Comparison of ENCODE assay signal across 21 cellular contexts in genomic region chr2:119914266-119914665, GRCh38.
DNase-seq lines count a peak whose midpoint lies in the region; ATAC-seq and TF ChIP-seq lines count a peak whose summit lies in the region.
"Had no signal": no experiment of that assay in that cellular context is flagged by ENCODE, and none has a peak within 500 bp of the region (broad histone marks: within the 10 kb centered on the region; RNA-seq: fewer than 3 reads in every experiment).

No MANE protein-coding gene starts in this region.

- H3K27me3 Mint-ChIP-seq in endodermal cell (ENCODE audit: insufficient read depth) (no peaks in the 10 kb centered on the region), nephron progenitor cell (ENCODE audit: low read depth, poor library complexity) (no peaks in the 10 kb centered on the region)
- H3K27me3 Mint-ChIP-seq: CD8-positive, alpha-beta memory T cell had no signal

- DNase-seq in AG08396 (ENCODE audit: low spot score) (peak; percentile 4), M059J (ENCODE audit: low read depth) (peak; percentile 0), endodermal cell (no peak), left lung (no peak), uterus (no peak), NCI-H1694 (lab: John Stamatoyannopoulos, UW) (no peak), nephron progenitor cell (no peak)
- DNase-seq: C1 segment of cervical spinal cord; CD8-positive, alpha-beta memory T cell; DMS53; GOT3; KBM-7; MV-4-11; NCI-H187 treated with DMSO at 0.1 percent for 48 hours; NCI-H345; NCI-H524 treated with DMSO at 0.1 percent for 48 hours; RPMI8226; SHP77 treated with DMSO at 0.1 percent for 48 hours; SK-N-SH had no signal

- H3K36me3 ChIP-seq in endodermal cell (ENCODE audit: control insufficient read depth, insufficient read depth, low read length) (peaks cover 7% of the 10 kb centered on the region), left lung (no peaks in the 10 kb centered on the region), uterus (no peaks in the 10 kb centered on the region)

- H3K9ac ChIP-seq in endodermal cell (ENCODE audit: extremely low read depth, low read length, poor library complexity, severe bottlenecking): no peak overlapping the region
- H3K9ac ChIP-seq: SK-N-SH had no signal

- intact Hi-C loops in left lung (cut with DNase I) (no loop called here), uterus (cut with DNase I; ENCODE audit: low total_unique reads) (no loop called here)

- peaks cover 28% of the 10 kb centered on the region for H3K36me3 Mint-ChIP-seq in endodermal cell (ENCODE audit: low read depth)
- peaks cover 42% of the 10 kb centered on the region for H3K36me3 Mint-ChIP-seq in nephron progenitor cell (ENCODE audit: low read depth)

- H3K4me3 ChIP-seq in endodermal cell (ENCODE audit: low read length): peak overlapping the region; percentile 47
- H3K4me3 ChIP-seq in left lung: no peak overlapping the region
- no peak overlapping the region for H3K4me3 ChIP-seq in uterus

- H3K27ac Mint-ChIP-seq in endodermal cell (no peak overlapping the region), nephron progenitor cell (no peak overlapping the region)

- peaks cover 4% of the 10 kb centered on the region for H3K4me1 Mint-ChIP-seq in endodermal cell
- no peaks in the 10 kb centered on the region for H3K4me1 Mint-ChIP-seq in nephron progenitor cell

- no peak for TF ChIP-seq CTCF in endodermal cell (conservative IDR thresholded peaks at IDR 0.05)
- TF ChIP-seq CTCF in left lung (IDR thresholded peaks at IDR 0.05): no peak
- no peak for TF ChIP-seq CTCF in uterus (IDR thresholded peaks at IDR 0.05)
- no peak for TF ChIP-seq CTCF in nephron progenitor cell (IDR thresholded peaks at IDR 0.05)

- H3K4me3 Mint-ChIP-seq in endodermal cell: no peak overlapping the region
- no peak overlapping the region for H3K4me3 Mint-ChIP-seq in nephron progenitor cell
- H3K4me3 Mint-ChIP-seq: CD8-positive, alpha-beta memory T cell had no signal

- no peaks in the 10 kb centered on the region for H3K27me3 ChIP-seq in endodermal cell (ENCODE audit: control insufficient read depth, insufficient read depth, low read length, poor library complexity, severe bottlenecking)
- H3K27me3 ChIP-seq in left lung: no peaks in the 10 kb centered on the region
- no peaks in the 10 kb centered on the region for H3K27me3 ChIP-seq in uterus

- H3K9me3 Mint-ChIP-seq in endodermal cell: no peaks in the 10 kb centered on the region
- no peaks in the 10 kb centered on the region for H3K9me3 Mint-ChIP-seq in nephron progenitor cell

- 96% methylated on average over 1 of the region's 1 CpG; no CpG with 5 or more reads in 1 of the 2 experiments for WGBS in endodermal cell (ENCODE audit: insufficient coverage in 1 of 2, insufficient read length in 1 of 2), 2 experiments

- TF ChIP-seq POLR2A in uterus (IDR thresholded peaks at IDR 0.05): no peak

- H3K4me1 ChIP-seq in endodermal cell (ENCODE audit: control insufficient read depth, insufficient read depth, low read length) (peaks cover 7% of the 10 kb centered on the region), left lung (no peaks in the 10 kb centered on the region), uterus (no peaks in the 10 kb centered on the region)

- ATAC-seq in left lung: peak; percentile 19
- ATAC-seq in GM18861 (IDR thresholded peaks at IDR 0.05; ENCODE audit: unreplicated experiment): no peak
- ATAC-seq: HCT116 had no signal

- H3K27ac ChIP-seq in endodermal cell (ENCODE audit: low read depth, low read length) (no peak overlapping the region), left lung (no peak overlapping the region), uterus (no peak overlapping the region)

- H3K9me3 ChIP-seq in endodermal cell (ENCODE audit: control insufficient read depth, low read length) (peaks cover 6% of the 10 kb centered on the region), left lung (no peaks in the 10 kb centered on the region), uterus (no peaks in the 10 kb centered on the region)
- H3K9me3 ChIP-seq: SK-N-SH had no signal

Comparison
In these comparisons a context has a peak if more than half of its experiments do, and no peak if none do; other contexts are left out.
1. DNase-seq: peak in AG08396 (single experiment) and M059J (single experiment); none in endodermal cell (single experiment), left lung (0 of 2), uterus (0 of 2), NCI-H1694 (single experiment) and nephron progenitor cell (single experiment).